ENCODE assay signal across 8 cellular contexts in genomic region chr4:89226665-89227572, GRCh38.
DNase-seq lines count a peak whose midpoint lies in the region; ATAC-seq and TF ChIP-seq lines count a peak whose summit lies in the region.

No MANE protein-coding gene starts in this region.

- TF ChIP-seq CTCF in lung (IDR thresholded peaks at IDR 0.05; ENCODE audit: control extremely low read depth, extremely low read depth): peak; percentile 81

- no peaks in the 10 kb centered on the region for H3K27me3 Mint-ChIP-seq in activated CD4-positive, alpha-beta memory T cell treated with anti-CD3 and anti-CD28 coated beads, Interleukin-2, amount 10 ng/mL, durations not matched to agents 7 days and 5 days

- peaks cover 12% of the 10 kb centered on the region for H3K4me1 Mint-ChIP-seq in activated CD4-positive, alpha-beta memory T cell treated with anti-CD3 and anti-CD28 coated beads, Interleukin-2, amount 10 ng/mL, durations not matched to agents 7 days and 5 days

- ATAC-seq in HG03457 (IDR thresholded peaks at IDR 0.05; ENCODE audit: unreplicated experiment): peak; percentile 91
- ATAC-seq in lung (ENCODE audit: insufficient read depth, low FRiP score): peak; percentile 88

- no peaks in the 10 kb centered on the region for H3K36me3 ChIP-seq in lung (ENCODE audit: control insufficient read depth in 2 of 2, insufficient read depth in 2 of 2, low read length in 2 of 2)

- no peaks in the 10 kb centered on the region for H3K27me3 ChIP-seq in lung (ENCODE audit: control insufficient read depth, insufficient read depth)

- POLR2A ChIA-PET in activated CD4-positive, alpha-beta memory T cell treated with anti-CD3 and anti-CD28 coated beads, Interleukin-2, amount 10 ng/mL, durations not matched to agents 7 days and 5 days (lab: Charles Lee): interaction anchor here (1.0 to 1.8 kb wide), 4 partner anchors 15 to 79 kb away, joined by 4 to 5 read pairs (median 4); no protein-coding TSS in a partner anchor

- CTCF ChIA-PET in activated CD4-positive, alpha-beta memory T cell treated with anti-CD3 and anti-CD28 coated beads, Interleukin-2, amount 10 ng/mL, durations not matched to agents 7 days and 5 days (lab: Charles Lee): interaction anchor here (0.7 to 5.9 kb wide), 34 partner anchors 9 to 642 kb away, joined by 3 to 73 read pairs (median 4); partner anchors contain the start of gene GPRIN3

- H3K27ac ChIP-seq in lung (ENCODE audit: low read depth in 1 of 2, low read length in 1 of 2): no peak overlapping the region

- peaks cover 1% of the 10 kb centered on the region for H3K9me3 Mint-ChIP-seq in activated CD4-positive, alpha-beta memory T cell treated with anti-CD3 and anti-CD28 coated beads, Interleukin-2, amount 10 ng/mL, durations not matched to agents 7 days and 5 days

- H3K4me3 Mint-ChIP-seq in activated CD4-positive, alpha-beta memory T cell treated with anti-CD3 and anti-CD28 coated beads, Interleukin-2, amount 10 ng/mL, durations not matched to agents 7 days and 5 days: no peak overlapping the region

- no peak overlapping the region for H3K4me3 ChIP-seq in lung

- no peaks in the 10 kb centered on the region for H3K4me1 ChIP-seq in lung (ENCODE audit: control insufficient read depth in 2 of 2, insufficient read depth in 2 of 2, low read length in 2 of 2)

- H3K36me3 Mint-ChIP-seq in activated CD4-positive, alpha-beta memory T cell treated with anti-CD3 and anti-CD28 coated beads, Interleukin-2, amount 10 ng/mL, durations not matched to agents 7 days and 5 days (ENCODE audit: low read depth): peaks cover 4% of the 10 kb centered on the region

- H3K27ac Mint-ChIP-seq in activated CD4-positive, alpha-beta memory T cell treated with anti-CD3 and anti-CD28 coated beads, Interleukin-2, amount 10 ng/mL, durations not matched to agents 7 days and 5 days: no peak overlapping the region

- WGBS in lung, 2 donors: 40 to 42% methylated on average over 9 of the region's 9 CpGs

- DNase-seq in C1 segment of cervical spinal cord (lab: John Stamatoyannopoulos, UW) (peak in 12 of 14 donors; percentile 16 to 75 (median 58)), GM19240 (ENCODE audit: insufficient read length, low spot score) (peak; percentile 33), NCI-H526 treated with DMSO at 0.1 percent for 48 hours (lab: John Stamatoyannopoulos, UW) (peak; percentile 30), ecto neural progenitor cell (ENCODE audit: low spot score) (peak; percentile 76), lung (ENCODE audit: low spot score) (peak; percentile 77)
- DNase-seq in activated CD4-positive, alpha-beta memory T cell treated with anti-CD3 and anti-CD28 coated beads, Interleukin-2, amount 10 ng/mL, durations not matched to agents 7 days and 5 days: peak; percentile 81
- DNase-seq in stimulated activated CD8-positive, alpha-beta memory T cell treated with anti-CD3 and anti-CD28 coated beads, Interleukin-12 subunit alpha, Interleukin-12 subunit beta, amount 100 ng/mL, for 24 hours (ENCODE audit: extremely low read depth): peak; percentile 24

- no peaks in the 10 kb centered on the region for H3K9me3 ChIP-seq in lung (ENCODE audit: control insufficient read depth in 2 of 2, insufficient read depth in 1 of 2, low read length in 1 of 2)

Comparison
In these comparisons a context has a peak if more than half of its experiments do, and no peak if none do; other contexts are left out.
1. DNase-seq: peak in every context shown above with its lines; median percentile 81 in activated CD4-positive, alpha-beta memory T cell treated with anti-CD3 and anti-CD28 coated beads, Interleukin-2, amount 10 ng/mL, durations not matched to agents 7 days and 5 days; 77 in lung; 76 in ecto neural progenitor cell; 58 in C1 segment of cervical spinal cord; 33 in GM19240; 30 in NCI-H526 treated with DMSO at 0.1 percent for 48 hours; 24 in stimulated activated CD8-positive, alpha-beta memory T cell treated with anti-CD3 and anti-CD28 coated beads, Interleukin-12 subunit alpha, Interleukin-12 subunit beta, amount 100 ng/mL, for 24 hours.